ENCODE assay signal across 8 cellular contexts in genomic region chr6:89242574-89243330, GRCh38. TPM values are rescaled to one million over a fixed set of nuclear protein-coding genes. Genes with fewer than 3 reads are reported as not detected.
DNase-seq lines count a peak whose midpoint lies in the region; ATAC-seq, FAIRE-seq and TF ChIP-seq lines count a peak whose summit lies in the region.

No MANE protein-coding gene starts in this region.

- peak; percentile 36 for FAIRE-seq in H54 (lab: Jason Lieb, UNC)

- DNase-seq in CD14-positive monocyte (ENCODE audit: low spot score) (no peak), H54 (ENCODE audit: insufficient read length, low spot score) (peak; percentile 37), NCI-H460 (ENCODE audit: extremely low read depth, low read depth) (peak; percentile 43), body of pancreas (peak in 1 of 4 donors; percentile 7), HK-2 (ENCODE audit: unreplicated experiment) (no peak)

- H3K36me3 ChIP-seq in body of pancreas (replicated peaks in 1 of 2; ENCODE audit: insufficient read depth in 1 of 2, low read depth in 2 of 2), result no peaks in the 10 kb centered on the region
- H3K36me3 ChIP-seq in liver (ENCODE audit: control insufficient read depth in 4 of 4, insufficient read depth in 3 of 4, low read depth in 1 of 4, low read length in 3 of 4), result no peaks in the 10 kb centered on the region

- TF ChIP-seq RAD21 in liver (IDR thresholded peaks at IDR 0.05), result peak; percentile 90

- intact Hi-C loops in CD14-positive monocyte (cut with micrococcal nuclease) (loop anchor here (5.0 kb wide), 2 partner anchors 255 to 260 kb away; no protein-coding TSS in a partner anchor), body of pancreas (cut with DNase I) (loop anchor here (5.0 to 10.0 kb wide), 2 partner anchors 118 to 260 kb away; no protein-coding TSS in a partner anchor)

- H3K9me3 ChIP-seq in body of pancreas (no peaks in the 10 kb centered on the region), liver (ENCODE audit: control insufficient read depth in 4 of 4, low read length in 3 of 4) (no peaks in the 10 kb centered on the region)

- H3K27ac ChIP-seq in body of pancreas, result no peak overlapping the region
- H3K27ac ChIP-seq in liver (ENCODE audit: low read depth in 1 of 2, low read length in 2 of 2), result no peak overlapping the region

- H3K9me3 Mint-ChIP-seq in CD14-positive monocyte, result no peaks in the 10 kb centered on the region

- H3K27ac Mint-ChIP-seq in CD14-positive monocyte, result no peak overlapping the region

- H3K4me3 ChIP-seq in body of pancreas, result no peak overlapping the region
- no peak overlapping the region for H3K4me3 ChIP-seq in liver (ENCODE audit: low read depth in 1 of 3, low read length in 3 of 3)

- H3K36me3 Mint-ChIP-seq in CD14-positive monocyte, result no peaks in the 10 kb centered on the region

- no peaks in the 10 kb centered on the region for H3K27me3 Mint-ChIP-seq in CD14-positive monocyte (ENCODE audit: low read depth in 3 of 3)

- TF ChIP-seq CTCF in CD14-positive monocyte (IDR thresholded peaks at IDR 0.05) (peak; percentile 55), body of pancreas (IDR thresholded peaks at IDR 0.05) (peak; percentile 27 to 76 (median 65)), liver (IDR thresholded peaks at IDR 0.05; ENCODE audit: low read depth, low read length, missing input control) (peak; percentile 54)

- H3K9ac ChIP-seq in liver (ENCODE audit: low read depth in 1 of 2, low read length in 2 of 2), result no peak overlapping the region

- H3K4me1 ChIP-seq in body of pancreas, result no peaks in the 10 kb centered on the region
- peaks cover 0 to 3% (median 0%) of the 10 kb centered on the region in 4 donors for H3K4me1 ChIP-seq in liver (ENCODE audit: control insufficient read depth in 4 of 4, insufficient read depth in 4 of 4, low read length in 3 of 4)

- H3K4me3 Mint-ChIP-seq in CD14-positive monocyte, result no peak overlapping the region

- H3K27me3 ChIP-seq in body of pancreas (no peaks in the 10 kb centered on the region), liver (ENCODE audit: control insufficient read depth in 4 of 4, insufficient read depth in 4 of 4, low read length in 3 of 4) (no peaks in the 10 kb centered on the region)

- peaks cover 13% of the 10 kb centered on the region for H3K4me1 Mint-ChIP-seq in CD14-positive monocyte

- ATAC-seq in body of pancreas, result no peak
- no peak for ATAC-seq in GM18873 (IDR thresholded peaks at IDR 0.05; ENCODE audit: low FRiP score, unreplicated experiment)
- no peak for ATAC-seq in HG03432 (IDR thresholded peaks at IDR 0.05; ENCODE audit: unreplicated experiment)

- TF ChIP-seq POLR2A in H54 (IDR thresholded peaks at IDR 0.05; ENCODE audit: low read depth, low read length) (no peak), body of pancreas (IDR thresholded peaks at IDR 0.05) (no peak)

- WGBS in body of pancreas, 2 donors, result 22 to 23% methylated on average over 3 of the region's 3 CpGs
- WGBS in liver, result 22% methylated on average over 3 of the region's 3 CpGs

TF ChIP-seq in liver, 16 proteins besides CTCF, POLR2A, EP300 and RAD21:
- no peak for TF ChIP-seq ATF3 (IDR thresholded peaks at IDR 0.05)
- no peak for TF ChIP-seq REST (IDR thresholded peaks at IDR 0.05)
- TF ChIP-seq MAX (IDR thresholded peaks at IDR 0.05), result no peak
- no peak for TF ChIP-seq NR2F2 (IDR thresholded peaks at IDR 0.05)
- TF ChIP-seq SP1 (IDR thresholded peaks at IDR 0.05), result no peak
- no peak for TF ChIP-seq FOXA2 (IDR thresholded peaks at IDR 0.05)
- no peak for TF ChIP-seq RXRA (IDR thresholded peaks at IDR 0.05)
- TF ChIP-seq HNF4A (conservative IDR thresholded peaks at IDR 0.05), result no peak
- TF ChIP-seq YY1 (IDR thresholded peaks at IDR 0.05), result no peak
- no peak for TF ChIP-seq FOXA1 (IDR thresholded peaks at IDR 0.05)
- TF ChIP-seq ZBTB33 (IDR thresholded peaks at IDR 0.05), result no peak
- TF ChIP-seq EGR1 (IDR thresholded peaks at IDR 0.05; ENCODE audit: low read depth in 2 of 2), result no peak
- no peak for TF ChIP-seq GABPA (IDR thresholded peaks at IDR 0.05 in 1 of 2, conservative IDR thresholded peaks at IDR 0.05 in 1 of 2)
- no peak for TF ChIP-seq JUND (IDR thresholded peaks at IDR 0.05)
- TF ChIP-seq HNF4G (IDR thresholded peaks at IDR 0.05), result no peak
- no peak for TF ChIP-seq TAF1 (conservative IDR thresholded peaks at IDR 0.05)

RNA-seq across cellular contexts. Expression of gene GABRR1, which starts 25.6 kb away (rescaled TPM):
- not detected for polyA plus RNA-seq in CD14-positive monocyte
- not detected in 2 replicates for total RNA-seq in NCI-H460 (2014; rRNA removed; shearing (Covaris generic))
- polyA plus RNA-seq in NCI-H460 (2014; cell fraction: nucleus; rRNA removed), result not detected in 2 replicates
- total RNA-seq in body of pancreas, result not detected
- not detected for total RNA-seq in liver
- polyA plus RNA-seq in liver, result not detected

Comparison
In these comparisons a context has a peak if more than half of its experiments do, and no peak if none do; other contexts are left out.
1. DNase-seq: peak in H54 (single experiment) and NCI-H460 (single experiment); none in CD14-positive monocyte (single experiment) and HK-2 (single experiment).
2. Peak in every context shown above with its lines, with median percentiles within 50 percentile points of each other: CTCF ChIP-seq.